ENCODE assay signal across 21 cellular contexts in the genomic region with DNA sequence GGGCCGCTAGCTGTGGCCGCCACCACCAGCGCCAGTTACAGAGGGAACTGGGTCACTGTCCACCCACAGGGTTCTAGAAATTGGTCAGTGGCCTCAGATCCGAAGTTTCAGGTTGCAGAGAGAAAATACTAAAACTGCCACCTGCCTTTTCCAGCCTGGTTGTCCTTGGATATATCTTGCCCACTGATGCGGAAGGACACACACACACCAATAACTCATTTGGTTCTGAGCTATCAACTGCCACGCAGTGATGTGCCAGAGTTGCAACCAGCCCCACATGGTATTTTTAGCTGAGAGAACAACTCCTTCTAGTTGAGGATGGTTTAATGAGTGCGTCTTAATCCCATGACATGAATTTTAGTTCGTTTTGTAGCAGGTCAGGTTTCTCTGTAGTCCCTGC.
DNase-seq lines count a peak whose midpoint lies in the region; ATAC-seq, FAIRE-seq and TF ChIP-seq lines count a peak whose summit lies in the region.
"Had no signal": no experiment of that assay in that cellular context is flagged by ENCODE, and none has a peak within 500 bp of the region (broad histone marks: within the 10 kb centered on the region; RNA-seq: fewer than 3 reads in every experiment).

No MANE protein-coding gene starts in this region.

- POLR2A ChIA-PET in H1 (lab: Charles Lee; ENCODE audit: partially characterized antibody) = interaction anchor here (1.0 kb wide), 1 partner anchor 17 kb away, joined by 3 read pairs; no protein-coding TSS in a partner anchor

- peak overlapping the region; percentile 19 for H3K4ac ChIP-seq in H1 (replicated peaks; ENCODE audit: insufficient read length, low read depth, low read length)

- no peak overlapping the region for H4K8ac ChIP-seq in H1 (ENCODE audit: extremely low read depth, insufficient read depth, low read length)

- FAIRE-seq in H1 (lab: Jason Lieb, UNC) = no peak
- FAIRE-seq in GM12892 (lab: Jason Lieb, UNC) = no peak
- FAIRE-seq: H54, HepG2, K562 had no signal

- H3K9me3 ChIP-seq in H1 (ENCODE audit: insufficient read depth in 2 of 2, low read depth in 1 of 2, low read length in 1 of 2) = peaks cover 0 to 2% of the 10 kb centered on the region in 2 experiments; a peak in 1 of 4 replicates
- H3K9me3 ChIP-seq in thyroid gland = no peaks in the 10 kb centered on the region
- peaks cover 2% of the 10 kb centered on the region for H3K9me3 ChIP-seq in WERI-Rb-1 (ENCODE audit: severe bottlenecking)
- H3K9me3 ChIP-seq: BE2C had no signal

- no peak overlapping the region for H3K27ac ChIP-seq in H1 (ENCODE audit: low read depth, low read length)
- H3K27ac ChIP-seq in thyroid gland = no peak overlapping the region
- no peak overlapping the region for H3K27ac ChIP-seq in WERI-Rb-1
- H3K27ac ChIP-seq: PC-9 had no signal

- H3K4me1 ChIP-seq in H1 (replicated peaks in 1 of 4; ENCODE audit: control insufficient read depth in 3 of 4, insufficient read depth in 4 of 4, low read length in 3 of 4) (peaks cover 0 to 5% (median 0%) of the 10 kb centered on the region in 4 experiments; a peak in 2 of 7 replicates), thyroid gland (peaks cover 24 to 33% of the 10 kb centered on the region in 2 donors)
- H3K4me1 ChIP-seq: BE2C had no signal

- no peaks in the 10 kb centered on the region for H3K27me3 ChIP-seq in H1 (replicated peaks in 1 of 4; ENCODE audit: control insufficient read depth in 3 of 4, extremely low read depth in 1 of 4, insufficient read depth in 3 of 4, low read length in 3 of 4)
- no peaks in the 10 kb centered on the region for H3K27me3 ChIP-seq in thyroid gland
- no peaks in the 10 kb centered on the region for H3K27me3 ChIP-seq in WERI-Rb-1 (ENCODE audit: insufficient read depth, low read depth, severe bottlenecking)

- H3K36me3 ChIP-seq in H1 (ENCODE audit: control insufficient read depth in 2 of 4, insufficient read depth in 4 of 4, low read length in 3 of 4) (no peaks in the 10 kb centered on the region), thyroid gland (no peaks in the 10 kb centered on the region), WERI-Rb-1 (no peaks in the 10 kb centered on the region)
- H3K36me3 ChIP-seq: BE2C had no signal

- H3K18ac ChIP-seq in H1 (ENCODE audit: extremely low read depth, low read length) = no peak overlapping the region; the same call in 1 of the 2 replicates

- no peak overlapping the region for H3K23ac ChIP-seq in H1 (ENCODE audit: insufficient read length)

- peak overlapping the region; percentile 99; the same call in 1 of the 2 replicates for H2BK20ac ChIP-seq in H1 (ENCODE audit: low read length)

- no peak overlapping the region for H2BK120ac ChIP-seq in H1 (replicated peaks; ENCODE audit: low read depth, low read length)

- no peak for TF ChIP-seq CTCF in H1 (IDR thresholded peaks at IDR 0.05; ENCODE audit: control extremely low read depth in 1 of 3, insufficient read depth in 1 of 3, low read depth in 1 of 3, low read length in 3 of 3)
- TF ChIP-seq CTCF in thyroid gland (IDR thresholded peaks at IDR 0.05) = no peak
- no peak for TF ChIP-seq CTCF in WERI-Rb-1 (IDR thresholded peaks at IDR 0.05; ENCODE audit: low read depth, low read length)

- intact Hi-C loops in Right ventricle myocardium superior (cut with DNase I) = loop anchor here (2.0 kb wide), 1 partner anchor 195 kb away; no protein-coding TSS in a partner anchor
- intact Hi-C loops in left cardiac atrium (cut with DNase I) = loop anchor here (1.0 to 5.0 kb wide), 3 partner anchors 195 to 602 kb away; no protein-coding TSS in a partner anchor
- intact Hi-C loops in thyroid gland (cut with DNase I) = loop anchor here (2.0 kb wide), 1 partner anchor 195 kb away; no protein-coding TSS in a partner anchor

- no peaks in the 10 kb centered on the region for H4K20me1 ChIP-seq in H1 (replicated peaks in 1 of 2; ENCODE audit: control insufficient read depth in 1 of 2, insufficient read depth in 2 of 2, low read length in 2 of 2)

- CTCF ChIA-PET in H1 (lab: Charles Lee; ENCODE audit: partially characterized antibody) = interaction anchor here (1.0 to 4.5 kb wide), 8 partner anchors 9 to 226 kb away, joined by 3 to 62 read pairs (median 4); no protein-coding TSS in a partner anchor

- H2BK15ac ChIP-seq in H1 (ENCODE audit: low read length) = peak overlapping the region; percentile 75

- H3K14ac ChIP-seq in H1 (ENCODE audit: insufficient read length) = no peak overlapping the region

- H4K91ac ChIP-seq in H1 (replicated peaks; ENCODE audit: insufficient read length, low read length) = peak overlapping the region; percentile 77

- TF ChIP-seq EP300 in H1 (IDR thresholded peaks at IDR 0.05; ENCODE audit: borderline replicate concordance in 1 of 2, low read depth in 2 of 2, low read length in 2 of 2) = no peak

- H3K79me1 ChIP-seq in H1 (ENCODE audit: low read depth, low read length) = no peaks in the 10 kb centered on the region

- H2BK5ac ChIP-seq in H1 (ENCODE audit: low read depth, low read length) = peak overlapping the region; percentile 66; the same call in 1 of the 2 replicates

- no peak overlapping the region for H3K56ac ChIP-seq in H1 (replicated peaks; ENCODE audit: insufficient read length, low read depth, low read length)

- H4K5ac ChIP-seq in H1 (ENCODE audit: insufficient read length, low read depth, low read length) = no peak overlapping the region

- WGBS in H1 (ENCODE audit: extremely low coverage in 1 of 2, insufficient coverage in 1 of 2, insufficient read length in 1 of 2, insufficient replicate concordance in 2 of 2, low coverage in 1 of 2, low lambda C conversion rate in 2 of 2, missing lambda C conversion rate in 1 of 2), 2 experiments = 88% methylated on average over 8 of the region's 8 CpGs; no CpG with 5 or more reads in 1 of the 2 experiments
- 68 to 77% methylated on average over 8 of the region's 8 CpGs for WGBS in thyroid gland, 2 donors

- no peak overlapping the region for H3K4me3 ChIP-seq in H1 (ENCODE audit: extremely low read depth in 1 of 4, insufficient read depth in 2 of 4, low read depth in 3 of 4, low read length in 4 of 4)
- no peak overlapping the region for H3K4me3 ChIP-seq in thyroid gland (replicated peaks in 1 of 3)
- no peak overlapping the region for H3K4me3 ChIP-seq in WERI-Rb-1 (ENCODE audit: low read depth, low read length)
- H3K4me3 ChIP-seq: K562, PC-9 had no signal

- no peak overlapping the region for H2AFZ ChIP-seq in H1 (ENCODE audit: low read length)
- H2AFZ ChIP-seq: PC-9 had no signal

- H3K79me2 ChIP-seq in H1 (ENCODE audit: control insufficient read depth in 1 of 2, insufficient read depth in 2 of 2, low read length in 2 of 2) = no peaks in the 10 kb centered on the region

- H3K4me2 ChIP-seq in H1 (ENCODE audit: insufficient read depth in 1 of 2, low read depth in 2 of 2, low read length in 2 of 2) = no peak overlapping the region
- H3K4me2 ChIP-seq: PC-9 had no signal

- H3K23me2 ChIP-seq in H1 (ENCODE audit: low read depth, low read length) = no peaks in the 10 kb centered on the region

- no peak overlapping the region for H3K9ac ChIP-seq in H1 (replicated peaks in 1 of 4; ENCODE audit: extremely low read depth in 1 of 4, low read depth in 3 of 4, low read length in 3 of 4)

- no peak for DNase-seq in Right ventricle myocardium superior
- no peak for DNase-seq in left cardiac atrium
- DNase-seq in NCI-H1694 (lab: John Stamatoyannopoulos, UW) = peak; percentile 44
- no peak for DNase-seq in H1 (ENCODE audit: low read depth in 1 of 2, low spot score in 2 of 2)
- peak; percentile 20 to 55 for DNase-seq in thyroid gland
- no peak for DNase-seq in WERI-Rb-1
- DNase-seq in GM12892 (ENCODE audit: insufficient read length) = no peak
- DNase-seq: BE2C, EL, GF-D8, MM.1S, NCI-H1048, NCI-H1436 treated with DMSO at 0.1 percent for 48 hours, NCI-H2029 treated with DMSO at 0.1 percent for 48 hours, NCI-H524 treated with DMSO at 0.1 percent for 48 hours, PC-9, RPMI8226 had no signal

- TF ChIP-seq POLR2A in H1 (IDR thresholded peaks at IDR 0.05; ENCODE audit: control extremely low read depth in 1 of 2, low read depth in 2 of 2, low read length in 2 of 2) (no peak), thyroid gland (IDR thresholded peaks at IDR 0.05) (no peak), GM12892 (IDR thresholded peaks at IDR 0.05; ENCODE audit: low read depth, low read length) (no peak)

- peak; percentile 50 for ATAC-seq in Right ventricle myocardium superior (ENCODE audit: poor library complexity)
- ATAC-seq in left cardiac atrium = no peak
- ATAC-seq: HepG2, K562, SK-N-SH treated with all-trans-retinoic acid at 6 μM for 48 hours had no signal

- peak overlapping the region; percentile 76; the same call in 1 of the 2 replicates for H2AK5ac ChIP-seq in H1 (ENCODE audit: low read depth, low read length)

- no peak for TF ChIP-seq RAD21 in H1 (IDR thresholded peaks at IDR 0.05 in 1 of 2, conservative IDR thresholded peaks at IDR 0.05 in 1 of 2; ENCODE audit: low read depth in 2 of 2, low read length in 2 of 2)

- H2BK12ac ChIP-seq in H1 (ENCODE audit: low read depth, low read length) = peak overlapping the region; percentile 97; the same call in 1 of the 2 replicates

TF ChIP-seq in H1, 55 proteins besides CTCF, POLR2A, EP300 and RAD21:
- TF ChIP-seq CBX5 (IDR thresholded peaks at IDR 0.05; ENCODE audit: low read depth, low read length) (no peak), SUZ12 (IDR thresholded peaks at IDR 0.05; ENCODE audit: low read length) (no peak), ASH2L (IDR thresholded peaks at IDR 0.05; ENCODE audit: low read length) (no peak), ZNF274 (IDR thresholded peaks at IDR 0.05; ENCODE audit: borderline replicate concordance, extremely low read depth, low read length) (no peak), MAFK (IDR thresholded peaks at IDR 0.05; ENCODE audit: low read depth, low read length) (no peak), YY1 (IDR thresholded peaks at IDR 0.05; ENCODE audit: low read depth, low read length) (no peak), SIRT6 (IDR thresholded peaks at IDR 0.05; ENCODE audit: low read length) (no peak), SIN3A (conservative IDR thresholded peaks at IDR 0.05 in 1 of 2, IDR thresholded peaks at IDR 0.05 in 1 of 2; ENCODE audit: low read depth in 1 of 2, low read length in 2 of 2) (no peak), SAP30 (IDR thresholded peaks at IDR 0.05; ENCODE audit: insufficient read depth, insufficient replicate concordance, low read length) (no peak), HDAC2 (IDR thresholded peaks at IDR 0.05; ENCODE audit: borderline replicate concordance in 1 of 2, low read depth in 2 of 2, low read length in 2 of 2) (no peak), BCL11A (IDR thresholded peaks at IDR 0.05; ENCODE audit: low read depth in 2 of 2, low read length in 2 of 2) (no peak)

Comparison
In these comparisons a context has a peak if more than half of its experiments do, and no peak if none do; other contexts are left out.
1. DNase-seq: peak in NCI-H1694 (single experiment) and thyroid gland (2 of 2); none in Right ventricle myocardium superior (single experiment), left cardiac atrium (single experiment), H1 (0 of 2), WERI-Rb-1 (single experiment) and GM12892 (single experiment).